ENCODE assay signal across 29 cellular contexts in the genomic region with DNA sequence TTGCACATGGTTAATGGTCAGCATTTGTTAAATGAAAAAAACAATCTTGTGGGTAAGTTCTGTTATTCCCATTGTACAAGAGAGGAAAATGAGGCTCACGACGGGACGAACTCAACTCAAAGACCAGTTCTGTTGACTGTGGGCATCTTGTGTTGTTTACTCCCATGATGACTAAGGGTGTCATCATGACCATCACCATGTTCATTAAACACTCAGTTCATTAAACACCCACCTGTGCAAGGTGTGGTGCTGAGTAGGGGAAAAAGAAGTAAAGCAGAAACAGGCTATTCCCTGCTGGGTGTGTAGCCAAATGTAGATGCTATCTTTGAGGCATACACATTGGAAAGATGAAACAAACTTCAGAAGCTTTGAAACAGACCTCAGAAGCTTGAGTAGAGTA. TPM values are rescaled to one million over a fixed set of nuclear protein-coding genes. Genes with fewer than 3 reads are reported as not detected.
DNase-seq lines count a peak whose midpoint lies in the region; ATAC-seq, FAIRE-seq and TF ChIP-seq lines count a peak whose summit lies in the region.
"Had no signal": no experiment of that assay in that cellular context is flagged by ENCODE, and none has a peak within 500 bp of the region (broad histone marks: within the 10 kb centered on the region; RNA-seq: fewer than 3 reads in every experiment).

No MANE protein-coding gene starts in this region.

- H3K4me3 Mint-ChIP-seq in GM23338: no peak overlapping the region
- H3K4me3 Mint-ChIP-seq: CD14-positive monocyte had no signal

- no peak for ATAC-seq in GM23338
- ATAC-seq in body of pancreas: no peak
- ATAC-seq: PC-3, Right ventricle myocardium inferior, SK-N-SH treated with all-trans-retinoic acid at 6 μM for 48 hours had no signal

- H3K4me3 ChIP-seq in GM23338 (no peak overlapping the region), PC-9 (no peak overlapping the region), bronchial epithelial cell (ENCODE audit: low read depth, low read length) (no peak overlapping the region), body of pancreas (no peak overlapping the region)
- H3K4me3 ChIP-seq: SJCRH30 had no signal

- 91 to 92% methylated on average over 3 of the region's 3 CpGs for WGBS in body of pancreas, 2 donors

- H3K4me2 ChIP-seq in GM23338: no peak overlapping the region
- peak overlapping the region; percentile 96 for H3K4me2 ChIP-seq in PC-9

- H3K36me3 ChIP-seq in GM23338 (ENCODE audit: insufficient read depth) (no peaks in the 10 kb centered on the region), PC-9 (ENCODE audit: low read depth) (peaks cover 32% of the 10 kb centered on the region), bronchial epithelial cell (ENCODE audit: control insufficient read depth, insufficient read depth, low read length) (no peaks in the 10 kb centered on the region), body of pancreas (replicated peaks in 1 of 2; ENCODE audit: insufficient read depth in 1 of 2, low read depth in 2 of 2) (no peaks in the 10 kb centered on the region)
- H3K36me3 ChIP-seq: BE2C had no signal

- H4K20me1 ChIP-seq in GM23338 (replicated peaks; ENCODE audit: insufficient read depth): peaks cover 56% of the 10 kb centered on the region
- peaks cover 76% of the 10 kb centered on the region for H4K20me1 ChIP-seq in PC-9 (ENCODE audit: insufficient read depth)

- no peak for FAIRE-seq in bronchial epithelial cell (lab: Jason Lieb, UNC)
- FAIRE-seq: G401.6, GM12891, H1 had no signal

- H3K27ac Mint-ChIP-seq in GM23338: no peak overlapping the region

- CTCF ChIA-PET in PC-9 (lab: Charles Lee): no interaction called here

- BruUV-seq in PC-9 (replicated peaks; lab: Mats Ljungman, UMichigan): no TSS peak

- H3K4me1 ChIP-seq in GM23338 (ENCODE audit: insufficient read depth) (peaks cover 14% of the 10 kb centered on the region), PC-9 (replicated peaks; ENCODE audit: insufficient read depth) (peaks cover 38% of the 10 kb centered on the region), body of pancreas (peaks cover 61% of the 10 kb centered on the region)
- H3K4me1 ChIP-seq: BE2C had no signal

- H3K27ac ChIP-seq in GM23338 (ENCODE audit: low read depth) (0 out of 2 replicates have a peak overlapping the region, but pooled peaks have one; percentile 9), PC-9 (no peak overlapping the region), body of pancreas (no peak overlapping the region)
- H3K27ac ChIP-seq: SJCRH30 had no signal

- peaks cover 4% of the 10 kb centered on the region for H3K27me3 Mint-ChIP-seq in GM23338 (ENCODE audit: insufficient read depth, low read depth, poor library complexity)

- TF ChIP-seq CTCF in GM23338 (conservative IDR thresholded peaks at IDR 0.05; ENCODE audit: low read depth in 2 of 2): no peak
- TF ChIP-seq CTCF in PC-9 (conservative IDR thresholded peaks at IDR 0.05): no peak
- TF ChIP-seq CTCF in bronchial epithelial cell (IDR thresholded peaks at IDR 0.05; ENCODE audit: insufficient read depth, low read length, severe bottlenecking): no peak
- no peak for TF ChIP-seq CTCF in body of pancreas (IDR thresholded peaks at IDR 0.05)

- H2AFZ ChIP-seq in GM23338 (no peak overlapping the region), PC-9 (no peak overlapping the region)

- no peak for TF ChIP-seq POLR2A in body of pancreas (IDR thresholded peaks at IDR 0.05)

- H3K9me3 Mint-ChIP-seq in GM23338: no peaks in the 10 kb centered on the region

- intact Hi-C loops in PC-9 (cut with micrococcal nuclease; ENCODE audit: unreplicated experiment) (loop anchor here (10.0 kb wide), 1 partner anchor 249 kb away; no protein-coding TSS in a partner anchor), body of pancreas (cut with DNase I) (no loop called here)

- H3K4me1 Mint-ChIP-seq in GM23338: peaks cover 30% of the 10 kb centered on the region

- H3K9me3 ChIP-seq in PC-9 (ENCODE audit: insufficient read depth, low read depth): no peaks in the 10 kb centered on the region
- H3K9me3 ChIP-seq in body of pancreas: no peaks in the 10 kb centered on the region
- H3K9me3 ChIP-seq: BE2C, SJCRH30 had no signal

- H3K36me3 Mint-ChIP-seq in GM23338 (ENCODE audit: low read depth): peaks cover 3% of the 10 kb centered on the region; the same call in 1 of the 3 replicates

- POLR2A ChIA-PET in PC-9 (lab: Charles Lee; ENCODE audit: unreplicated experiment): no interaction called here

- H3K9me2 ChIP-seq in GM23338 (ENCODE audit: insufficient read depth): no peaks in the 10 kb centered on the region
- H3K9me2 ChIP-seq in PC-9 (ENCODE audit: insufficient read depth): no peaks in the 10 kb centered on the region

- no peaks in the 10 kb centered on the region for H3K27me3 ChIP-seq in GM23338 (ENCODE audit: insufficient read depth)
- H3K27me3 ChIP-seq in PC-9 (ENCODE audit: insufficient read depth, low read depth): no peaks in the 10 kb centered on the region
- no peaks in the 10 kb centered on the region for H3K27me3 ChIP-seq in bronchial epithelial cell (ENCODE audit: control insufficient read depth, insufficient read depth, low read length)
- H3K27me3 ChIP-seq in body of pancreas: no peaks in the 10 kb centered on the region
- H3K27me3 ChIP-seq: BE2C, SJCRH30 had no signal

- H3F3A ChIP-seq in GM23338 (replicated peaks; ENCODE audit: low read depth) (no peaks in the 10 kb centered on the region), PC-9 (ENCODE audit: insufficient read depth, low read depth) (peaks cover 36% of the 10 kb centered on the region)

- H3K79me2 ChIP-seq in GM23338 (replicated peaks; ENCODE audit: insufficient read depth) (peaks cover 93% of the 10 kb centered on the region), PC-9 (ENCODE audit: low read depth) (peaks cover 95% of the 10 kb centered on the region)

- DNase-seq in GM23338 (ENCODE audit: low spot score): no peak
- DNase-seq in PC-9: no peak
- peak; percentile 56 for DNase-seq in bronchial epithelial cell (ENCODE audit: low read depth)
- no peak for DNase-seq in NCI-H82 treated with DMSO at 0.1 percent for 48 hours (lab: John Stamatoyannopoulos, UW; ENCODE audit: unreplicated experiment)
- no peak for DNase-seq in stimulated activated CD4-positive, alpha-beta T cell treated with anti-CD3 and anti-CD28 coated beads, Interleukin-12 subunit alpha, Interleukin-12 subunit beta, amount 100 ng/mL, for 4 hours
- DNase-seq in stimulated activated CD4-positive, alpha-beta T cell treated with anti-CD3 and anti-CD28 coated beads, Interleukin-4, amount 100 ng/mL, for 4 hours: no peak
- no peak for DNase-seq in body of pancreas
- DNase-seq: BE2C; DMS153; HCEC 1CT; IMR-90; KG1; NCI-H1092; NCI-H1436; NCI-H187; NCI-H2081 treated with DMSO at 0.1 percent for 48 hours; NCI-H2171 treated with DMSO at 0.1 percent for 48 hours; NCI-H524; NCI-H748 treated with DMSO at 0.1 percent for 48 hours; NK-92 treated with Interleukin-12 subunit alpha and Interleukin-12 subunit beta, amount 100 ng/mL, for 24 hours; PC-3; SJCRH30; T-helper 1 cell had no signal

TF ChIP-seq in GM23338, 12 proteins besides CTCF, POLR2A, EP300 and RAD21 (continues in another document):
- no peak for TF ChIP-seq POLR2AphosphoS5 (IDR thresholded peaks at IDR 0.05; ENCODE audit: low read depth)
- no peak for TF ChIP-seq NANOG (IDR thresholded peaks at IDR 0.05; ENCODE audit: borderline replicate concordance)
- TF ChIP-seq EZH2 (IDR thresholded peaks at IDR 0.05; ENCODE audit: low read depth, unreplicated experiment): no peak
- no peak for TF ChIP-seq ZNF331 (CRISPR knock-in tag; IDR thresholded peaks at IDR 0.05; ENCODE audit: low read depth)
- TF ChIP-seq ZNF114 (CRISPR knock-in tag; IDR thresholded peaks at IDR 0.05): no peak
- no peak for TF ChIP-seq CREB1 (CRISPR knock-in tag; IDR thresholded peaks at IDR 0.05; ENCODE audit: low read depth)

RNA-seq across cellular contexts. Expression of a gene that starts 4.5 kb away (rescaled TPM):
- 42.6 and 49.3 TPM in 2 replicates for total RNA-seq in GM23338 (2014; rRNA removed; shearing (Covaris generic))
- polyA plus RNA-seq in GM23338 (2016; fragmentation: Nextera tagmentation; extraction: Ambion mirVana): 14.5 and 15.7 TPM in 2 replicates
- total RNA-seq in PC-9 (2021): 176 and 180 TPM in 2 replicates
- total RNA-seq in bronchial epithelial cell: 30.5 and 48.5 TPM in 2 replicates
- 10 to 100 TPM; 24.1 to 43.3 TPM for total RNA-seq in body of pancreas
